In genomic region chr4:176601156-176601555, GRCh38 we compare ENCODE assay signal across 13 cellular contexts.
"Had no signal": no experiment of that assay in that cellular context is flagged by ENCODE, and none has a peak within 500 bp of the region (broad histone marks: within the 10 kb centered on the region; RNA-seq: fewer than 3 reads in every experiment).

No MANE protein-coding gene starts in this region.

- H3K27ac Mint-ChIP-seq: activated CD4-positive, alpha-beta memory T cell treated with anti-CD3 and anti-CD28 coated beads, Interleukin-2, amount 10 ng/mL, durations not matched to agents 7 days and 5 days; activated naive CD8-positive, alpha-beta T cell; nephron progenitor cell; type B pancreatic cell had no signal

- H3K4me1 Mint-ChIP-seq: activated CD4-positive, alpha-beta memory T cell treated with anti-CD3 and anti-CD28 coated beads, Interleukin-2, amount 10 ng/mL, durations not matched to agents 7 days and 5 days; nephron progenitor cell had no signal

- H3K27ac ChIP-seq: gastroesophageal sphincter, left ventricle myocardium inferior, suprapubic skin, VCaP had no signal

- H3K27me3 Mint-ChIP-seq: activated CD4-positive, alpha-beta memory T cell treated with anti-CD3 and anti-CD28 coated beads, Interleukin-2, amount 10 ng/mL, durations not matched to agents 7 days and 5 days; activated naive CD8-positive, alpha-beta T cell had no signal

- H3K4me3 Mint-ChIP-seq: activated CD4-positive, alpha-beta memory T cell treated with anti-CD3 and anti-CD28 coated beads, Interleukin-2, amount 10 ng/mL, durations not matched to agents 7 days and 5 days; activated naive CD8-positive, alpha-beta T cell; nephron progenitor cell; type B pancreatic cell had no signal

- H3K36me3 Mint-ChIP-seq: activated naive CD8-positive, alpha-beta T cell; type B pancreatic cell had no signal

- H3K4me3 ChIP-seq: gastroesophageal sphincter, left ventricle myocardium inferior, suprapubic skin had no signal

- DNase-seq: activated CD4-positive, alpha-beta memory T cell treated with anti-CD3 and anti-CD28 coated beads, Interleukin-2, amount 10 ng/mL, durations not matched to agents 7 days and 5 days; activated CD8-positive, alpha-beta memory T cell treated with anti-CD3 and anti-CD28 coated beads, Interleukin-2, amount 50 U/mL, for 4 hours; kidney; left ventricle myocardium inferior; mesenchymal stem cell; nephron progenitor cell; stimulated activated naive CD8-positive, alpha-beta T cell treated with anti-CD3 and anti-CD28 coated beads, Interleukin-15, Interleukin-2, amounts not matched to agents 100 U/mL and 50 U/mL, for 24 hours; T-helper 9 cell had no signal

- H3K9me3 Mint-ChIP-seq: activated CD4-positive, alpha-beta memory T cell treated with anti-CD3 and anti-CD28 coated beads, Interleukin-2, amount 10 ng/mL, durations not matched to agents 7 days and 5 days; nephron progenitor cell; type B pancreatic cell had no signal

- H3K9me3 ChIP-seq: suprapubic skin had no signal

- H3K36me3 ChIP-seq: gastroesophageal sphincter, left ventricle myocardium inferior, suprapubic skin had no signal

- H3K4me1 ChIP-seq: gastroesophageal sphincter, left ventricle myocardium inferior, suprapubic skin had no signal
